In genomic region chr1:220339581-220339980, GRCh38 we compare ENCODE assay signal across 3 cellular contexts.
TF ChIP-seq lines count a peak whose summit lies in the region.

No MANE protein-coding gene starts in this region.

TF ChIP-seq in SK-N-SH, 30 proteins besides CTCF, POLR2A, EP300 and RAD21:
- TF ChIP-seq GABPA (IDR thresholded peaks at IDR 0.05; ENCODE audit: low read depth), result no peak
- no peak for TF ChIP-seq RFX5 (IDR thresholded peaks at IDR 0.05; ENCODE audit: low read length)
- no peak for TF ChIP-seq SMC3 (IDR thresholded peaks at IDR 0.05; ENCODE audit: low read depth, low read length)
- TF ChIP-seq RCOR1 (IDR thresholded peaks at IDR 0.05; ENCODE audit: low read length), result no peak
- TF ChIP-seq TAF1 (IDR thresholded peaks at IDR 0.05; ENCODE audit: borderline replicate concordance, low read depth, low read length), result no peak
- TF ChIP-seq FOXJ3 (CRISPR knock-in tag; IDR thresholded peaks at IDR 0.05), result no peak
- no peak for TF ChIP-seq SIN3A (IDR thresholded peaks at IDR 0.05; ENCODE audit: borderline replicate concordance, low read depth, low read length)
- TF ChIP-seq TEAD4 (IDR thresholded peaks at IDR 0.05; ENCODE audit: borderline replicate concordance, insufficient read depth), result no peak
- TF ChIP-seq RXRA (IDR thresholded peaks at IDR 0.05; ENCODE audit: borderline replicate concordance, low read depth), result no peak
- no peak for TF ChIP-seq YY1 (IDR thresholded peaks at IDR 0.05; ENCODE audit: low read depth)
- TF ChIP-seq USF2 (IDR thresholded peaks at IDR 0.05; ENCODE audit: borderline replicate concordance, low read depth, low read length), result no peak

TF ChIP-seq in SK-N-SH treated with all-trans-retinoic acid at 6 μM for 48 hours, 23 proteins besides CTCF, POLR2A, EP300 and RAD21:
- TF ChIP-seq TOX (CRISPR knock-in tag; IDR thresholded peaks at IDR 0.05; ENCODE audit: borderline replicate concordance) (no peak), ZNF565 (CRISPR knock-in tag; conservative IDR thresholded peaks at IDR 0.05; ENCODE audit: low read depth) (no peak), OSR1 (CRISPR knock-in tag; IDR thresholded peaks at IDR 0.05) (no peak), ZFP3 (CRISPR knock-in tag; IDR thresholded peaks at IDR 0.05) (no peak), ZC3H10 (CRISPR knock-in tag; IDR thresholded peaks at IDR 0.05) (no peak), POU6F1 (CRISPR knock-in tag; IDR thresholded peaks at IDR 0.05; ENCODE audit: borderline replicate concordance, low read depth) (no peak), GLIS3 (CRISPR knock-in tag; IDR thresholded peaks at IDR 0.05) (no peak), CREB5 (CRISPR knock-in tag; IDR thresholded peaks at IDR 0.05; ENCODE audit: low read depth) (no peak), ESRRG (CRISPR knock-in tag; IDR thresholded peaks at IDR 0.05) (no peak), ZNF8 (CRISPR knock-in tag; IDR thresholded peaks at IDR 0.05) (no peak), CSDC2 (CRISPR knock-in tag; IDR thresholded peaks at IDR 0.05) (no peak), BACH2 (CRISPR knock-in tag; IDR thresholded peaks at IDR 0.05; ENCODE audit: borderline replicate concordance) (no peak), CSRNP3 (CRISPR knock-in tag; IDR thresholded peaks at IDR 0.05) (no peak), ARNTL (CRISPR knock-in tag; IDR thresholded peaks at IDR 0.05; ENCODE audit: borderline replicate concordance, low read depth) (no peak), SNAI2 (CRISPR knock-in tag; IDR thresholded peaks at IDR 0.05) (no peak), RARB (CRISPR knock-in tag; IDR thresholded peaks at IDR 0.05) (no peak), ZFP30 (CRISPR knock-in tag; IDR thresholded peaks at IDR 0.05) (no peak), PPARA (CRISPR knock-in tag; IDR thresholded peaks at IDR 0.05; ENCODE audit: borderline replicate concordance) (no peak), PATZ1 (CRISPR knock-in tag; IDR thresholded peaks at IDR 0.05; ENCODE audit: borderline replicate concordance) (no peak)

TF ChIP-seq in H1, 55 proteins besides CTCF, POLR2A, EP300 and RAD21:
- TF ChIP-seq KDM4A (IDR thresholded peaks at IDR 0.05; ENCODE audit: low read depth, low read length, severe bottlenecking) (no peak), TEAD4 (IDR thresholded peaks at IDR 0.05; ENCODE audit: low read depth, low read length) (no peak), SP2 (IDR thresholded peaks at IDR 0.05; ENCODE audit: low read length) (no peak), NRF1 (IDR thresholded peaks at IDR 0.05; ENCODE audit: low read depth, low read length) (no peak), CHD1 (IDR thresholded peaks at IDR 0.05; ENCODE audit: low read depth, low read length) (no peak), SP4 (IDR thresholded peaks at IDR 0.05; ENCODE audit: low read length) (no peak), SP1 (IDR thresholded peaks at IDR 0.05; ENCODE audit: low read depth, low read length) (no peak), TCF12 (IDR thresholded peaks at IDR 0.05; ENCODE audit: low read depth, low read length) (no peak), CREB1 (IDR thresholded peaks at IDR 0.05) (no peak), GABPA (IDR thresholded peaks at IDR 0.05; ENCODE audit: borderline replicate concordance, insufficient read depth, low read length) (no peak), CBX5 (IDR thresholded peaks at IDR 0.05; ENCODE audit: low read depth, low read length) (no peak)
